ENCODE assay signal across 8 cellular contexts in genomic region chr1:27603962-27604578, GRCh38. TPM values are rescaled to one million over a fixed set of nuclear protein-coding genes. Genes with fewer than 3 reads are reported as not detected.
DNase-seq lines count a peak whose midpoint lies in the region; TF ChIP-seq lines count a peak whose summit lies in the region.

A gene with protein sequence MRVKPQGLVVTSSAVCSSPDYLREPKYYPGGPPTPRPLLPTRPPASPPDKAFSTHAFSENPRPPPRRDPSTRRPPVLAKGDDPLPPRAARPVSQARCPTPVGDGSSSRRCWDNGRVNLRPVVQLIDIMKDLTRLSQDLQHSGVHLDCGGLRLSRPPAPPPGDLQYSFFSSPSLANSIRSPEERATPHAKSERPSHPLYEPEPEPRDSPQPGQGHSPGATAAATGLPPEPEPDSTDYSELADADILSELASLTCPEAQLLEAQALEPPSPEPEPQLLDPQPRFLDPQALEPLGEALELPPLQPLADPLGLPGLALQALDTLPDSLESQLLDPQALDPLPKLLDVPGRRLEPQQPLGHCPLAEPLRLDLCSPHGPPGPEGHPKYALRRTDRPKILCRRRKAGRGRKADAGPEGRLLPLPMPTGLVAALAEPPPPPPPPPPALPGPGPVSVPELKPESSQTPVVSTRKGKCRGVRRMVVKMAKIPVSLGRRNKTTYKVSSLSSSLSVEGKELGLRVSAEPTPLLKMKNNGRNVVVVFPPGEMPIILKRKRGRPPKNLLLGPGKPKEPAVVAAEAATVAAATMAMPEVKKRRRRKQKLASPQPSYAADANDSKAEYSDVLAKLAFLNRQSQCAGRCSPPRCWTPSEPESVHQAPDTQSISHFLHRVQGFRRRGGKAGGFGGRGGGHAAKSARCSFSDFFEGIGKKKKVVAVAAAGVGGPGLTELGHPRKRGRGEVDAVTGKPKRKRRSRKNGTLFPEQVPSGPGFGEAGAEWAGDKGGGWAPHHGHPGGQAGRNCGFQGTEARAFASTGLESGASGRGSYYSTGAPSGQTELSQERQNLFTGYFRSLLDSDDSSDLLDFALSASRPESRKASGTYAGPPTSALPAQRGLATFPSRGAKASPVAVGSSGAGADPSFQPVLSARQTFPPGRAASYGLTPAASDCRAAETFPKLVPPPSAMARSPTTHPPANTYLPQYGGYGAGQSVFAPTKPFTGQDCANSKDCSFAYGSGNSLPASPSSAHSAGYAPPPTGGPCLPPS (N-terminal part only) (minus strand): TSS chr1:27604144. CDS start chr1:27552115, 52,029 bp downstream.

- H3K9me2 ChIP-seq in OCI-LY1 (ENCODE audit: low read depth, low read length), result no peaks in the 10 kb centered on the region

- H3K27me3 ChIP-seq in OCI-LY1 (ENCODE audit: insufficient read depth, low read length) (no peaks in the 10 kb centered on the region), endodermal cell (ENCODE audit: control insufficient read depth, insufficient read depth, low read length, poor library complexity, severe bottlenecking) (no peaks in the 10 kb centered on the region)

- H3K9ac ChIP-seq in OCI-LY1 (ENCODE audit: low read length), result peak within 1 kb of the TSS; percentile 77
- H3K9ac ChIP-seq in endodermal cell (ENCODE audit: extremely low read depth, low read length, poor library complexity, severe bottlenecking), result peak within 1 kb of the TSS; percentile 70

- peak within 1 kb of the TSS; percentile 87 for H3K4me2 ChIP-seq in OCI-LY1 (ENCODE audit: low read length)

- TF ChIP-seq CTCF in OCI-LY1 (IDR thresholded peaks at IDR 0.05; ENCODE audit: low read length) (no peak), endodermal cell (conservative IDR thresholded peaks at IDR 0.05) (no peak)

- H3K9me3 ChIP-seq in OCI-LY1 (ENCODE audit: low read length) (no peaks in the 10 kb centered on the region), endodermal cell (ENCODE audit: control insufficient read depth, low read length) (no peaks in the 10 kb centered on the region), mesodermal cell (ENCODE audit: control insufficient read depth, low read length) (no peaks in the 10 kb centered on the region)

- H3K27ac ChIP-seq in OCI-LY1 (ENCODE audit: low read depth, low read length, poor library complexity, severe bottlenecking) (peak within 1 kb of the TSS; percentile 27), endodermal cell (ENCODE audit: low read depth, low read length) (peak within 1 kb of the TSS; percentile 62), mesodermal cell (ENCODE audit: low read depth, low read length, severe bottlenecking) (peak within 1 kb of the TSS; percentile 64)

- peak within 1 kb of the TSS; percentile 72 for H3K4me3 ChIP-seq in OCI-LY1 (ENCODE audit: low read depth, low read length, poor library complexity, severe bottlenecking)
- H3K4me3 ChIP-seq in endodermal cell (ENCODE audit: low read length), result peak within 1 kb of the TSS; percentile 82
- peak within 1 kb of the TSS; percentile 87 for H3K4me3 ChIP-seq in mesodermal cell (ENCODE audit: extremely low read depth, insufficient read depth, low read length, poor library complexity, severe bottlenecking)

- no peaks in the 10 kb centered on the region for H3K9me3 Mint-ChIP-seq in endodermal cell

- no peaks in the 10 kb centered on the region for H3K79me2 ChIP-seq in OCI-LY1 (ENCODE audit: insufficient read depth, low read length)

- H3K4me1 Mint-ChIP-seq in endodermal cell, result peaks cover 58% of the 10 kb centered on the region

- no peaks in the 10 kb centered on the region for H3K36me3 Mint-ChIP-seq in endodermal cell (ENCODE audit: low read depth)

- H3K27me3 Mint-ChIP-seq in endodermal cell (ENCODE audit: insufficient read depth), result no peaks in the 10 kb centered on the region

- WGBS in endodermal cell (ENCODE audit: insufficient coverage in 1 of 2, insufficient read length in 1 of 2), 2 experiments, result 0% methylated on average over 14 to 65 of the region's 65 CpGs
- 0 to 1% methylated on average over 27 to 32 of the region's 65 CpGs for WGBS in mesodermal cell (ENCODE audit: insufficient coverage in 2 of 2), 2 experiments

- peak within 1 kb of the TSS; percentile 90 for H3K4me3 Mint-ChIP-seq in endodermal cell

- H3K27ac Mint-ChIP-seq in endodermal cell, result peak within 1 kb of the TSS; percentile 90

- H3K36me3 ChIP-seq in OCI-LY1 (ENCODE audit: insufficient read depth, low read length), result no peaks in the 10 kb centered on the region
- H3K36me3 ChIP-seq in endodermal cell (ENCODE audit: control insufficient read depth, insufficient read depth, low read length), result no peaks in the 10 kb centered on the region
- H3K36me3 ChIP-seq in mesodermal cell (ENCODE audit: control insufficient read depth, insufficient read depth, low read length), result no peaks in the 10 kb centered on the region

- H3K4me1 ChIP-seq in OCI-LY1 (ENCODE audit: insufficient read depth, low read length, severe bottlenecking), result peaks cover 35% of the 10 kb centered on the region
- peaks cover 8% of the 10 kb centered on the region for H3K4me1 ChIP-seq in endodermal cell (ENCODE audit: control insufficient read depth, insufficient read depth, low read length)
- peaks cover 60% of the 10 kb centered on the region for H3K4me1 ChIP-seq in mesodermal cell (ENCODE audit: control insufficient read depth, insufficient read depth, low read length, poor library complexity, severe bottlenecking)

- H4K20me1 ChIP-seq in OCI-LY1 (ENCODE audit: insufficient read depth, low read length), result no peaks in the 10 kb centered on the region

- DNase-seq in AG08395 (ENCODE audit: low spot score) (peak; percentile 90), HUDEP-2 (lab: John Stamatoyannopoulos, UW; ENCODE audit: unreplicated experiment in 76 of 76) (peak in 73 of 76 experiments; percentile 10 to 88 (median 71)), endodermal cell (peak; percentile 98)
- peak; percentile 68 for DNase-seq in activated CD8-positive, alpha-beta memory T cell treated with anti-CD3 and anti-CD28 coated beads, Interleukin-2, amount 50 U/mL, for 24 hours (ENCODE audit: extremely low read depth)
- DNase-seq in stimulated activated CD8-positive, alpha-beta memory T cell treated with anti-CD3 and anti-CD28 coated beads, Interleukin-12 subunit alpha, Interleukin-12 subunit beta, amount 100 ng/mL, for 4 hours (ENCODE audit: low read depth), result peak; percentile 85

- peak; percentile 75 for TF ChIP-seq POLR2A in GM19193 (IDR thresholded peaks at IDR 0.05; ENCODE audit: extremely low read depth, insufficient read depth, insufficient read length)

- no peak within 1 kb of the TSS for H2AFZ ChIP-seq in OCI-LY1 (ENCODE audit: low read length)

- H3F3A ChIP-seq in OCI-LY1 (ENCODE audit: insufficient read depth, low read length), result no peaks in the 10 kb centered on the region

RNA-seq across cellular contexts. Expression of the gene that starts here (rescaled TPM):
- 10 to 100 TPM; 39.3 to 41.2 TPM for total RNA-seq in endodermal cell
- polyA plus RNA-seq in endodermal cell (2013, experiment 1 of 2), result 52.1 TPM
- polyA plus RNA-seq in endodermal cell (2013, experiment 2 of 2), result 50.1 TPM
- 44.6 TPM for polyA plus RNA-seq in mesodermal cell (2013, experiment 1 of 2)
- polyA plus RNA-seq in mesodermal cell (2013, experiment 2 of 2), result 35.0 TPM

Comparison
In these comparisons a context has a peak if more than half of its experiments do, and no peak if none do; other contexts are left out.
1. Peak in every context shown above with its lines: DNase-seq, H3K4me3 ChIP-seq and H3K27ac ChIP-seq.